ENCODE assay signal across 8 cellular contexts in the genomic region with DNA sequence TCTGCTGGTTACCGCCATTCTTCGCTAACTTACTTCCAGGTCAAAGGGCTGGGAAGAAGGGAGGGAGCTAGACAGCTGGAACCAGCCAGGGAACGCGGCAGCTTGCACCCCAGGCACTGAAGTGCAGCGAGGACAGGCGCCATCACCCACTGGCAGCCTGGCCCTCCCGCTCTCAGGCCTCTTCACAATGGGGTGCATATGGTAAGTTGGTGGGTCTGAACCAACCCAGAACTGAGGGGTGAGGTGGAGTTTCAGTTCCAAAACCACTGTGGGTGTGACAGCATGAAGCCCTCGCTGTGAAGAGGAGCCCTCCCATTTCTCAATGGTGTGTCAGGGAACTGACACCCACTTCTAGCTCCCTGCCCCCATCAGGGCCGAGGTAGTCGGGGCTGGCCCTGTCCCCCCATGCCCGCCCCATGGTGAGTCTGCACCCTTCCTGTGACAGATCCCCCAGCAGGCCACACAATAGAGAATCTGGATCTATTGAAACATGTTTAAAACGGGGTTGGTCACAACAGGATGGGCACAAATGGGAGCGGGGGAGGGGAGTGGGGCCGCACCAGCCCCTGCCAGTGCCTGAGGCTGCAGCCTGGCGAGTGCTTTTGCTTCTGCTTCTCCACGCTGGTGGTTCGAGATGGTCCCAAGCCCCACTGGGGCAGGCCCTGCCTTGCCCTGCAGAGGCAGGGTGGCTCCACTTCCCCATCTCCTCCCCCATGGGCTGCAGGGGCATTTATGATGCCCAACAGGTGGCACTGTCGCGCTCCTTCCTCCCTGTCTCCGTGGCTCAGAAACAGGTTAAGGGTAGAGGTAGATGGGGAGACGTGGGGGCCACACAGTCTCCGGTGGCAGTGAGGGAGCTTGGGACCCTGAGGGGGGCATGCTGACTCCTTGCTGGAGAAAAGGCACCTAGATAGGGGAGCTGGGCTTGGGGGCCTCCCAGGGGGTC. TPM values are rescaled to one million over a fixed set of nuclear protein-coding genes. Genes with fewer than 3 reads are reported as not detected.
DNase-seq lines count a peak whose midpoint lies in the region; ATAC-seq, FAIRE-seq and TF ChIP-seq lines count a peak whose summit lies in the region.

No MANE protein-coding gene starts in this region.

- 56% methylated on average over 18 of the region's 22 CpGs for WGBS in K562 (ENCODE audit: insufficient coverage, low coverage, missing lambda C conversion rate)
- WGBS in HepG2 (ENCODE audit: low lambda C conversion rate), result 85% methylated on average over 19 of the region's 22 CpGs

- H3K9ac ChIP-seq in K562 (ENCODE audit: insufficient read depth in 1 of 2, low read depth in 2 of 2, low read length in 2 of 2), result peak overlapping the region in 1 of 2 experiments; percentile 43; a peak in 1 of 4 replicates
- H3K9ac ChIP-seq in HepG2 (ENCODE audit: insufficient read depth, low read depth, low read length), result no peak overlapping the region

- H3K4me3 Mint-ChIP-seq in CD4-positive, alpha-beta memory T cell, result peak overlapping the region; percentile 94 to 99 (median 98)

- no peaks in the 10 kb centered on the region for H3K27me3 Mint-ChIP-seq in CD4-positive, alpha-beta memory T cell

- intact Hi-C loops in CD4-positive, alpha-beta memory T cell (cut with micrococcal nuclease), result loop anchor here (1.0 to 10.0 kb wide), 7 partner anchors 13 to 273 kb away; a partner anchor contains a TSS
- intact Hi-C loops in K562 (cut with micrococcal nuclease) (loop anchor here (5.0 to 10.0 kb wide), 3 partner anchors 75 to 270 kb away; a partner anchor contains a TSS), HepG2 (cut with micrococcal nuclease; ENCODE audit: unreplicated experiment) (loop anchor here (5.0 kb wide), 1 partner anchor 275 kb away; no protein-coding TSS in a partner anchor)

- FAIRE-seq in K562 (lab: Jason Lieb, UNC), result no peak
- FAIRE-seq in HepG2 (lab: Jason Lieb, UNC), result no peak

- peak; percentile 85 to 87 (median 86) for DNase-seq in CD4-positive, alpha-beta memory T cell
- DNase-seq in GM19240 (ENCODE audit: insufficient read length, low spot score), result peak; percentile 57
- DNase-seq in LNCaP clone FGC (ENCODE audit: low read depth), result no peak
- peak; percentile 86 for DNase-seq in UCSD-AML1 (lab: John Stamatoyannopoulos, UW; ENCODE audit: unreplicated experiment)
- peak; percentile 40 to 65 (median 56) for DNase-seq in K562 (ENCODE audit: extremely low read depth in 1 of 4, low spot score in 3 of 4)
- peak; percentile 45 for DNase-seq in HepG2 (ENCODE audit: low spot score)
- peak; percentile 65 to 69 for DNase-seq in stimulated activated CD8-positive, alpha-beta memory T cell treated with anti-CD3 and anti-CD28 coated beads, Interleukin-15, amount 100 ng/mL, for 48 hours (ENCODE audit: low read depth in 2 of 2)
- DNase-seq in NCI-H187 (lab: John Stamatoyannopoulos, UW), result no peak

- peak overlapping the region; percentile 96 to 99 (median 98) for H3K27ac Mint-ChIP-seq in CD4-positive, alpha-beta memory T cell

- in situ Hi-C loops in K562 (cut with MboI), result no loop called here
- in situ Hi-C loops in HepG2 (cut with HindIII; ENCODE audit: extremely low pct_ligation_motif_present, low pct_unique_long_range_greater_than_20kb), result loop anchor here (10.0 kb wide), 1 partner anchor 273 kb away; no protein-coding TSS in a partner anchor

- peak in 1 of 2 experiments; percentile 59; a peak in 2 of 4 replicates for TF ChIP-seq RAD21 in K562 (CRISPR knock-in tag; conservative IDR thresholded peaks at IDR 0.05 in 1 of 2, IDR thresholded peaks at IDR 0.05 in 1 of 2)
- TF ChIP-seq RAD21 in HepG2 (CRISPR knock-in tag; IDR thresholded peaks at IDR 0.05), result peak; percentile 33; the same call in 1 of the 2 replicates

- TF ChIP-seq EP300 in K562 (IDR thresholded peaks at IDR 0.05; ENCODE audit: low read length) (no peak), HepG2 (IDR thresholded peaks at IDR 0.05; ENCODE audit: low read depth in 2 of 2, low read length in 2 of 2) (no peak), HepG2 (CRISPR knock-in tag; IDR thresholded peaks at IDR 0.05; ENCODE audit: borderline replicate concordance) (no peak)

- peaks cover 0 to 6% (median 0%) of the 10 kb centered on the region in 8 donors for H3K9me3 Mint-ChIP-seq in CD4-positive, alpha-beta memory T cell

- peaks cover 26% of the 10 kb centered on the region for H3K36me3 ChIP-seq in CD4-positive, alpha-beta memory T cell (ENCODE audit: insufficient read depth, low read length)
- peaks cover 5% of the 10 kb centered on the region; the same call in 1 of the 3 replicates for H3K36me3 ChIP-seq in K562 (ENCODE audit: control insufficient read depth, insufficient read depth, low read length)
- H3K36me3 ChIP-seq in HepG2 (replicated peaks in 1 of 2; ENCODE audit: control insufficient read depth in 1 of 2, insufficient read depth in 2 of 2, low read length in 2 of 2), result peaks cover 4% of the 10 kb centered on the region in 2 experiments; a peak in 1 of 5 replicates

- H2AFZ ChIP-seq in K562 (ENCODE audit: low read depth, low read length) (no peak overlapping the region), HepG2 (ENCODE audit: low read length) (no peak overlapping the region)

- H3K79me2 ChIP-seq in K562 (ENCODE audit: control insufficient read depth, insufficient read depth, low read length) (no peaks in the 10 kb centered on the region), HepG2 (ENCODE audit: insufficient read depth, low read length) (no peaks in the 10 kb centered on the region)

- CTCF ChIA-PET in CD4-positive, alpha-beta memory T cell (lab: Charles Lee; ENCODE audit: partially characterized antibody), result interaction anchor here (0.6 to 8.3 kb wide), 18 partner anchors 10 to 272 kb away, joined by 3 to 315 read pairs (median 4); a partner anchor contains a TSS
- CTCF ChIA-PET in K562 (lab: Yijun Ruan, JAX; ENCODE audit: low intra/inter-chr PET ratio) (interaction anchor here (0.7 to 1.7 kb wide), 3 partner anchors 137 to 273 kb away, joined by 3 to 5 read pairs (median 3); no protein-coding TSS in a partner anchor), HepG2 (lab: Yijun Ruan, JAX; ENCODE audit: low intra/inter-chr PET ratio, low total read pairs) (interaction anchor here (1.3 to 1.7 kb wide), 2 partner anchors 160 to 272 kb away, joined by 4 to 9 read pairs; no protein-coding TSS in a partner anchor)

- peaks cover 33 to 67% of the 10 kb centered on the region in 2 donors for H3K36me3 Mint-ChIP-seq in CD4-positive, alpha-beta memory T cell

- TF ChIP-seq CTCF in LNCaP clone FGC (IDR thresholded peaks at IDR 0.05; ENCODE audit: control insufficient read depth, extremely low read depth, insufficient read depth) (peak; percentile 70), K562 (IDR thresholded peaks at IDR 0.05 in 2 of 3, conservative IDR thresholded peaks at IDR 0.05 in 1 of 3; ENCODE audit: insufficient read depth in 2 of 3, low read depth in 1 of 3, low read length in 3 of 3) (peak; percentile 59 to 84 (median 76); a peak in 5 of 6 replicates), HepG2 (CRISPR knock-in tag; IDR thresholded peaks at IDR 0.05) (peak; percentile 84)

- POLR2A ChIA-PET in CD4-positive, alpha-beta memory T cell (lab: Charles Lee; ENCODE audit: partially characterized antibody), result interaction anchor here (0.8 to 23.0 kb wide), 38 partner anchors 11 to 806 kb away, joined by 3 to 1362 read pairs (median 6); a partner anchor contains a TSS
- POLR2A ChIA-PET in K562 (lab: Yijun Ruan, JAX) (interaction anchor here (0.6 to 2.0 kb wide), 6 partner anchors 9 to 133 kb away, joined by 3 to 7 read pairs (median 4); a partner anchor contains a TSS), HepG2 (lab: Yijun Ruan, JAX) (interaction anchor here (0.9 to 1.5 kb wide), 2 partner anchors 45 to 76 kb away, joined by 3 to 4 read pairs; a partner anchor contains a TSS)

- TF ChIP-seq POLR2A in K562 (conservative IDR thresholded peaks at IDR 0.05) (no peak), HepG2 (IDR thresholded peaks at IDR 0.05; ENCODE audit: insufficient read depth in 1 of 2, low read depth in 2 of 2, low read length in 2 of 2) (peak in 1 of 2 experiments; percentile 44; a peak in 1 of 4 replicates)

- H3K4me1 ChIP-seq in CD4-positive, alpha-beta memory T cell (ENCODE audit: insufficient read depth, low read length), result peaks cover 62% of the 10 kb centered on the region
- peaks cover 0 to 47% of the 10 kb centered on the region in 2 experiments; a peak in 2 of 5 replicates for H3K4me1 ChIP-seq in K562 (replicated peaks in 1 of 2; ENCODE audit: control insufficient read depth in 2 of 2, insufficient read depth in 2 of 2, low read length in 2 of 2)
- peaks cover 18% of the 10 kb centered on the region for H3K4me1 ChIP-seq in HepG2 (ENCODE audit: insufficient read depth, low read length)

- H3K27ac ChIP-seq in CD4-positive, alpha-beta memory T cell (ENCODE audit: low read depth, low read length), result peak overlapping the region; percentile 69
- H3K27ac ChIP-seq in K562 (ENCODE audit: extremely low read depth, low read depth, low read length), result no peak overlapping the region
- no peak overlapping the region for H3K27ac ChIP-seq in HepG2 (ENCODE audit: extremely low read length, insufficient read depth, low read length)

- no peaks in the 10 kb centered on the region for H3K9me3 ChIP-seq in CD4-positive, alpha-beta memory T cell (ENCODE audit: control insufficient read depth in 1 of 2, low read length in 2 of 2)
- H3K9me3 ChIP-seq in K562 (replicated peaks; ENCODE audit: control insufficient read depth, insufficient read depth, low read depth, low read length) (no peaks in the 10 kb centered on the region), HepG2 (ENCODE audit: low read length) (no peaks in the 10 kb centered on the region)

- no peaks in the 10 kb centered on the region for H3K9me1 ChIP-seq in K562 (ENCODE audit: control insufficient read depth, insufficient read depth, low read length)

- ATAC-seq in K562 (peak; percentile 61), HepG2 (peak; percentile 39)

- H3K4me2 ChIP-seq in K562 (ENCODE audit: insufficient read depth, low read length), result no peak overlapping the region
- H3K4me2 ChIP-seq in HepG2 (ENCODE audit: low read depth, low read length), result 0 out of 2 replicates have a peak overlapping the region, but pooled peaks have one; percentile 75

- BruUV-seq in K562 (replicated peaks; lab: Mats Ljungman, UMichigan), result TSS peak; percentile 46
- BruUV-seq in HepG2 (replicated peaks; lab: Mats Ljungman, UMichigan), result TSS peak; percentile 34

- H3K4me3 ChIP-seq in CD4-positive, alpha-beta memory T cell (ENCODE audit: low read length in 2 of 2), result peak overlapping the region; percentile 90 to 98
- no peak overlapping the region for H3K4me3 ChIP-seq in LNCaP clone FGC (ENCODE audit: low read depth, low read length)
- no peak overlapping the region for H3K4me3 ChIP-seq in K562
- H3K4me3 ChIP-seq in HepG2 (replicated peaks in 1 of 3; ENCODE audit: insufficient read depth in 1 of 3, low read depth in 2 of 3, low read length in 3 of 3), result no peak overlapping the region

- peaks cover 21 to 73% (median 47%) of the 10 kb centered on the region in 4 donors for H3K4me1 Mint-ChIP-seq in CD4-positive, alpha-beta memory T cell

- no peaks in the 10 kb centered on the region for H4K20me1 ChIP-seq in K562 (replicated peaks; ENCODE audit: control insufficient read depth, insufficient read depth, low read length)
- no peaks in the 10 kb centered on the region for H4K20me1 ChIP-seq in HepG2 (ENCODE audit: insufficient read depth, low read length)

- H3K27me3 ChIP-seq in CD4-positive, alpha-beta memory T cell (ENCODE audit: insufficient read depth, low read length), result no peaks in the 10 kb centered on the region
- H3K27me3 ChIP-seq in K562 (ENCODE audit: control insufficient read depth in 2 of 2, insufficient read depth in 2 of 2, low read length in 2 of 2) (no peaks in the 10 kb centered on the region), HepG2 (ENCODE audit: control insufficient read depth in 1 of 2, insufficient read depth in 2 of 2, low read length in 2 of 2) (no peaks in the 10 kb centered on the region)

RNA-seq across cellular contexts. Expression of a gene that starts 2.3 kb away (rescaled TPM):
- 100 to 1,000 TPM; 724 to 755 TPM for total RNA-seq in CD4-positive, alpha-beta memory T cell
- polyA plus RNA-seq in CD4-positive, alpha-beta memory T cell, result 100 to 1,000 TPM; 347 to 569 TPM
- total RNA-seq in K562 (2011; cell fraction: chromatin; rRNA removed; ENCODE audit: low replicate concordance), result 3.2 and 10.4 TPM in 2 replicates
- 9.2 and 10.3 TPM in 2 replicates for total RNA-seq in K562 (2011; cell fraction: nucleolus; rRNA removed)
- total RNA-seq in K562 (2011; cell fraction: nucleoplasm; rRNA removed), result 4.0 and 4.8 TPM in 2 replicates
- total RNA-seq in K562 (2014; rRNA removed) (7.6 and 8.7 TPM in 2 replicates), K562 (2014; rRNA removed; fragmentation: Illumina TruSeq; extraction: Trizol) (0.70 and 0.76 TPM in 2 replicates), K562 (2015; rRNA removed; fragmentation: Illumina TruSeq; extraction: Trizol) (2.1 and 2.7 TPM in 2 replicates), K562 (2021) (8.7 and 11.2 TPM in 2 replicates), HepG2 (2016; rRNA removed; fragmentation: Illumina TruSeq; extraction: Trizol) (6.9 and 9.0 TPM in 2 replicates)
- polyA plus RNA-seq in K562 (2011; rRNA removed) (5.6 and 5.8 TPM in 2 replicates), K562 (2014; fragmentation: Illumina TruSeq; extraction: Trizol) (2.8 and 4.9 TPM in 2 replicates), K562 (2014; fragmentation: Nextera tagmentation; extraction: Ambion mirVana) (under 1 TPM; 0.07 to 0.18 TPM), K562 (2014; rRNA removed) (8.7 and 11.1 TPM in 2 replicates), HepG2 (2011; rRNA removed) (20.8 and 26.5 TPM in 2 replicates)
- polyA plus RNA-seq in K562 (2011; cell fraction: cytosol; rRNA removed), result 4.3 and 9.2 TPM in 2 replicates
- 13.6 and 28.0 TPM in 2 replicates for polyA plus RNA-seq in K562 (2011; cell fraction: nucleus; rRNA removed)
- polyA plus RNA-seq in K562 (2012), result 4.9 and 8.0 TPM in 2 replicates
- polyA minus RNA-seq in K562 (2011; rRNA and poly(A)+ RNA removed), result 0.88 and 0.93 TPM in 2 replicates
- 5.2 and 7.3 TPM in 2 replicates for polyA minus RNA-seq in K562 (2011; cell fraction: cytosol; rRNA and poly(A)+ RNA removed)
- polyA minus RNA-seq in K562 (2011; cell fraction: nucleus; rRNA and poly(A)+ RNA removed), result 5.6 and 7.0 TPM in 2 replicates
- total RNA-seq in HepG2 (2016; cell fraction: cytosol; rRNA removed; fragmentation: Illumina TruSeq; extraction: Trizol; ENCODE audit: low read depth), result 3.5 and 4.3 TPM in 2 replicates
- total RNA-seq in HepG2 (2016; cell fraction: insoluble cytoplasmic fraction; rRNA removed; fragmentation: Illumina TruSeq; extraction: Trizol), result 8.0 and 9.0 TPM in 2 replicates
- total RNA-seq in HepG2 (2016; cell fraction: membrane; rRNA removed; fragmentation: Illumina TruSeq; extraction: Trizol), result 9.1 and 11.6 TPM in 2 replicates
- total RNA-seq in HepG2 (2016; cell fraction: nucleus; rRNA removed; fragmentation: Illumina TruSeq; extraction: Trizol), result 5.6 and 5.8 TPM in 2 replicates
- 11.9 and 19.1 TPM in 2 replicates for polyA plus RNA-seq in HepG2 (2011; cell fraction: cytosol; rRNA removed)
- 75.1 and 81.6 TPM in 2 replicates for polyA plus RNA-seq in HepG2 (2011; cell fraction: nucleus; rRNA removed)
- polyA plus RNA-seq in HepG2 (2012), result 6.8 and 10.0 TPM in 2 replicates
- polyA plus RNA-seq in HepG2 (2016; cell fraction: cytosol; fragmentation: Illumina TruSeq; extraction: Trizol; ENCODE audit: low read depth), result 13.2 and 16.2 TPM in 2 replicates
- polyA plus RNA-seq in HepG2 (2016; cell fraction: insoluble cytoplasmic fraction; fragmentation: Illumina TruSeq; extraction: Trizol; ENCODE audit: low read depth), result 12.4 and 14.3 TPM in 2 replicates
- 16.0 and 17.0 TPM in 2 replicates for polyA plus RNA-seq in HepG2 (2016; cell fraction: membrane; fragmentation: Illumina TruSeq; extraction: Trizol; ENCODE audit: low read depth)
- 17.5 and 21.1 TPM in 2 replicates for polyA plus RNA-seq in HepG2 (2016; cell fraction: nucleus; fragmentation: Illumina TruSeq; extraction: Trizol; ENCODE audit: insufficient read depth, low read depth)
- 0.72 and 15.9 TPM in 2 replicates for polyA minus RNA-seq in HepG2 (2011; rRNA and poly(A)+ RNA removed; ENCODE audit: low replicate concordance)
- 7.5 and 9.1 TPM in 2 replicates for polyA minus RNA-seq in HepG2 (2011; cell fraction: cytosol; rRNA and poly(A)+ RNA removed)
- polyA minus RNA-seq in HepG2 (2011; cell fraction: nucleus; rRNA and poly(A)+ RNA removed), result 13.5 and 15.0 TPM in 2 replicates

RNA-seq across cellular contexts. Expression of a gene that starts 44.0 kb away (rescaled TPM):
- total RNA-seq in CD4-positive, alpha-beta memory T cell, result 10 to 100 TPM; 55.6 to 58.3 TPM
- polyA plus RNA-seq in CD4-positive, alpha-beta memory T cell, result 10 to 100 TPM; 20.0 to 21.3 TPM
- total RNA-seq in K562 (2011; cell fraction: chromatin; rRNA removed; ENCODE audit: low replicate concordance), result 114 and 163 TPM in 2 replicates
- 45.9 and 52.5 TPM in 2 replicates for total RNA-seq in K562 (2011; cell fraction: nucleolus; rRNA removed)
- total RNA-seq in K562 (2011; cell fraction: nucleoplasm; rRNA removed), result 91.0 and 162 TPM in 2 replicates
- 10.6 and 12.9 TPM in 2 replicates for total RNA-seq in K562 (2014; rRNA removed)
- 19.4 and 21.5 TPM in 2 replicates for total RNA-seq in K562 (2014; rRNA removed; fragmentation: Illumina TruSeq; extraction: Trizol)
- 18.7 and 20.5 TPM in 2 replicates for total RNA-seq in K562 (2015; rRNA removed; fragmentation: Illumina TruSeq; extraction: Trizol)
- 21.2 and 22.5 TPM in 2 replicates for total RNA-seq in K562 (2021)
- 33.0 and 46.3 TPM in 2 replicates for polyA plus RNA-seq in K562 (2011; rRNA removed)
- polyA plus RNA-seq in K562 (2011; cell fraction: cytosol; rRNA removed), result 24.1 and 25.3 TPM in 2 replicates
- 88.9 and 93.8 TPM in 2 replicates for polyA plus RNA-seq in K562 (2011; cell fraction: nucleus; rRNA removed)
- polyA plus RNA-seq in K562 (2012), result 26.8 and 31.1 TPM in 2 replicates
- 28.9 and 30.4 TPM in 2 replicates for polyA plus RNA-seq in K562 (2014; fragmentation: Illumina TruSeq; extraction: Trizol)
- polyA plus RNA-seq in K562 (2014; fragmentation: Nextera tagmentation; extraction: Ambion mirVana), result 10 to 100 TPM in 1 of 2 experiments, 1 to 10 TPM in 1; 6.6 to 12.5 TPM
- polyA plus RNA-seq in K562 (2014; rRNA removed), result 19.6 and 20.2 TPM in 2 replicates
- polyA minus RNA-seq in K562 (2011; rRNA and poly(A)+ RNA removed), result 36.9 and 43.2 TPM in 2 replicates
- 8.1 and 13.3 TPM in 2 replicates for polyA minus RNA-seq in K562 (2011; cell fraction: cytosol; rRNA and poly(A)+ RNA removed)
- polyA minus RNA-seq in K562 (2011; cell fraction: nucleus; rRNA and poly(A)+ RNA removed), result 21.5 and 34.3 TPM in 2 replicates
- 16.1 and 17.9 TPM in 2 replicates for total RNA-seq in HepG2 (2016; rRNA removed; fragmentation: Illumina TruSeq; extraction: Trizol)
- 3.7 and 4.0 TPM in 2 replicates for total RNA-seq in HepG2 (2016; cell fraction: cytosol; rRNA removed; fragmentation: Illumina TruSeq; extraction: Trizol; ENCODE audit: low read depth)
- 15.8 and 17.3 TPM in 2 replicates for total RNA-seq in HepG2 (2016; cell fraction: insoluble cytoplasmic fraction; rRNA removed; fragmentation: Illumina TruSeq; extraction: Trizol)
- 7.7 and 7.8 TPM in 2 replicates for total RNA-seq in HepG2 (2016; cell fraction: membrane; rRNA removed; fragmentation: Illumina TruSeq; extraction: Trizol)
- total RNA-seq in HepG2 (2016; cell fraction: nucleus; rRNA removed; fragmentation: Illumina TruSeq; extraction: Trizol), result 27.8 and 29.5 TPM in 2 replicates
- 17.3 and 17.6 TPM in 2 replicates for polyA plus RNA-seq in HepG2 (2011; rRNA removed)
- 7.0 and 7.6 TPM in 2 replicates for polyA plus RNA-seq in HepG2 (2011; cell fraction: cytosol; rRNA removed)
- 36.3 and 37.3 TPM in 2 replicates for polyA plus RNA-seq in HepG2 (2011; cell fraction: nucleus; rRNA removed)
- polyA plus RNA-seq in HepG2 (2012), result 10.9 and 13.7 TPM in 2 replicates
- polyA plus RNA-seq in HepG2 (2016; cell fraction: cytosol; fragmentation: Illumina TruSeq; extraction: Trizol; ENCODE audit: low read depth), result 3.1 and 3.6 TPM in 2 replicates
- 18.9 and 21.4 TPM in 2 replicates for polyA plus RNA-seq in HepG2 (2016; cell fraction: insoluble cytoplasmic fraction; fragmentation: Illumina TruSeq; extraction: Trizol; ENCODE audit: low read depth)
- 6.6 and 7.5 TPM in 2 replicates for polyA plus RNA-seq in HepG2 (2016; cell fraction: membrane; fragmentation: Illumina TruSeq; extraction: Trizol; ENCODE audit: low read depth)
- 51.3 and 56.2 TPM in 2 replicates for polyA plus RNA-seq in HepG2 (2016; cell fraction: nucleus; fragmentation: Illumina TruSeq; extraction: Trizol; ENCODE audit: insufficient read depth, low read depth)
- polyA minus RNA-seq in HepG2 (2011; rRNA and poly(A)+ RNA removed; ENCODE audit: low replicate concordance), result 15.1 and 16.7 TPM in 2 replicates
- 4.1 and 4.2 TPM in 2 replicates for polyA minus RNA-seq in HepG2 (2011; cell fraction: cytosol; rRNA and poly(A)+ RNA removed)
- polyA minus RNA-seq in HepG2 (2011; cell fraction: nucleus; rRNA and poly(A)+ RNA removed), result 25.2 and 27.6 TPM in 2 replicates

Comparison
In these comparisons a context has a peak if more than half of its experiments do, and no peak if none do; other contexts are left out.
1. DNase-seq: peak in CD4-positive, alpha-beta memory T cell (5 of 5), GM19240 (single experiment), UCSD-AML1 (single experiment), K562 (4 of 4), HepG2 (single experiment) and stimulated activated CD8-positive, alpha-beta memory T cell treated with anti-CD3 and anti-CD28 coated beads, Interleukin-15, amount 100 ng/mL, for 48 hours (2 of 2); none in LNCaP clone FGC (single experiment) and NCI-H187 (0 of 2).
2. H3K4me3 ChIP-seq: peak in CD4-positive, alpha-beta memory T cell (2 of 2); none in LNCaP clone FGC (single experiment), K562 (single experiment) and HepG2 (0 of 3).
3. RNA of a gene that starts 2.3 kb away (total RNA-seq): 724 to 755 TPM in CD4-positive, alpha-beta memory T cell; 3.5 to 11.6 TPM in HepG2 and 0.70 to 11.2 TPM in K562; every median in the first group is over 10 times any median in the second.
4. Peak in every context shown above with its lines, with median percentiles within 50 percentile points of each other: CTCF ChIP-seq.